12 cellular contexts compared by ENCODE assay signal in the genomic region with DNA sequence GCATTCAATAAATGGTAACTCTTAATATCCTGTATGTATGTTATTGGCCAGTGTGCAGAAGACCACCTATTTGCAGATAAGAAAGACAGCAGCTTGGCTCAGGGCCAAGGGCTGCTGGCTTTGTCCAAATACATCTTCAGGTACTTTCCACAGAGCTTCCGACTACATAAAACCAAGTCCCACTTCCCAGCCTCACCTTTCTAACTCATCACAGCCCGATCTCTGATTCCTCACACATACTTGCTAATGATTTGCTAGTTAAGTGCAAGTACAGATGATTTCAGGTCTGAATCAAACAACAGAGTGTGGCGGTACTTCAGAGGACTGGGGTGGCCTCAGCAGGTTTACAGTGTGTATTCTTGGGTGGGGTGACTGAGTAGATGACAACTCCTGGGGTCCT.
DNase-seq lines count a peak whose midpoint lies in the region; ATAC-seq and TF ChIP-seq lines count a peak whose summit lies in the region.
"Had no signal": no experiment of that assay in that cellular context is flagged by ENCODE, and none has a peak within 500 bp of the region (broad histone marks: within the 10 kb centered on the region; RNA-seq: fewer than 3 reads in every experiment).

No MANE protein-coding gene starts in this region.

- 74% methylated on average over 3 of the region's 3 CpGs for WGBS in esophagus muscularis mucosa
- 63 to 81% (median 71%) methylated on average over 3 of the region's 3 CpGs for WGBS in stomach, 5 donors

- peak; percentile 34 for ATAC-seq in GM19324 (IDR thresholded peaks at IDR 0.05; ENCODE audit: low FRiP score, unreplicated experiment)
- no peak for ATAC-seq in HG03439 (IDR thresholded peaks at IDR 0.05; ENCODE audit: unreplicated experiment)
- ATAC-seq: stimulated activated naive CD8-positive, alpha-beta T cell treated with anti-CD3 and anti-CD28 coated beads, Interleukin-15, amount 100 ng/mL, for 72 hours had no signal

- intact Hi-C loops in esophagus muscularis mucosa (cut with DNase I) = no loop called here
- intact Hi-C loops in stomach (cut with DNase I; ENCODE audit: low total_unique reads) = no loop called here

- peaks cover 41 to 74% (median 57%) of the 10 kb centered on the region in 4 donors for H3K4me1 ChIP-seq in esophagus muscularis mucosa
- H3K4me1 ChIP-seq in stomach = peaks cover 9 to 42% (median 31%) of the 10 kb centered on the region in 4 donors

- DNase-seq in LNCaP clone FGC (ENCODE audit: low read depth) (peak; percentile 2), esophagus muscularis mucosa (ENCODE audit: extremely low spot score) (no peak), stomach (no peak), middle frontal gyrus (ENCODE audit: extremely low spot score, low spot score) (no peak), NCI-H1694 treated with DMSO at 0.1 percent for 48 hours (lab: John Stamatoyannopoulos, UW) (no peak)
- no peak for DNase-seq in activated CD4-positive, alpha-beta T cell treated with anti-CD3 and anti-CD28 coated beads, Interleukin-2, amount 50 U/mL, for 48 hours
- DNase-seq: activated B cell treated with CpG ODN at 0.5 μM for 24 hours; activated naive CD4-positive, alpha-beta T cell treated with Interleukin-2 at 50 U/mL for 16 hours; DMS79; stimulated activated naive CD8-positive, alpha-beta T cell treated with anti-CD3 and anti-CD28 coated beads, Interleukin-15, amount 100 ng/mL, for 72 hours had no signal

- H3K27ac ChIP-seq in esophagus muscularis mucosa (replicated peaks in 1 of 4) = peak overlapping the region; percentile 28 to 54 (median 42)
- H3K27ac ChIP-seq in stomach = peak overlapping the region; percentile 12 to 72 (median 62)

- no peaks in the 10 kb centered on the region for H3K9me3 ChIP-seq in esophagus muscularis mucosa
- no peaks in the 10 kb centered on the region for H3K9me3 ChIP-seq in stomach

- H3K27me3 ChIP-seq in esophagus muscularis mucosa (no peaks in the 10 kb centered on the region), stomach (no peaks in the 10 kb centered on the region)

- TF ChIP-seq POLR2A in esophagus muscularis mucosa (IDR thresholded peaks at IDR 0.05; ENCODE audit: low read depth) = no peak
- TF ChIP-seq POLR2A in stomach (IDR thresholded peaks at IDR 0.05) = no peak

- H3K36me3 ChIP-seq in esophagus muscularis mucosa (peaks cover 0 to 8% (median 0%) of the 10 kb centered on the region in 4 donors), stomach (peaks cover 0 to 17% (median 4%) of the 10 kb centered on the region in 4 donors)

- TF ChIP-seq EP300 in esophagus muscularis mucosa (IDR thresholded peaks at IDR 0.05) (no peak), stomach (IDR thresholded peaks at IDR 0.05) (no peak)

- H3K4me3 ChIP-seq in LNCaP clone FGC (ENCODE audit: low read depth, low read length) = no peak overlapping the region
- no peak overlapping the region for H3K4me3 ChIP-seq in esophagus muscularis mucosa
- H3K4me3 ChIP-seq in stomach = no peak overlapping the region

- TF ChIP-seq CTCF in LNCaP clone FGC (IDR thresholded peaks at IDR 0.05; ENCODE audit: control insufficient read depth, extremely low read depth, insufficient read depth) (no peak), esophagus muscularis mucosa (IDR thresholded peaks at IDR 0.05) (no peak), stomach (IDR thresholded peaks at IDR 0.05) (no peak)
